ENCODE assay signal across 15 cellular contexts in genomic region chr2:135490381-135490780, GRCh38.
"Had no signal": no experiment of that assay in that cellular context is flagged by ENCODE, and none has a peak within 500 bp of the region (broad histone marks: within the 10 kb centered on the region; RNA-seq: fewer than 3 reads in every experiment).

No MANE protein-coding gene starts in this region.

- H3K79me2 ChIP-seq: hepatocyte had no signal

- H3K27ac ChIP-seq: breast epithelium, hepatocyte, neutrophil, right atrium auricular region, thyroid gland had no signal

- ATAC-seq: activated naive CD4-positive, alpha-beta T cell treated with anti-CD3 and anti-CD28 coated beads, Interleukin-2, amount 50 U/mL, for 72 hours; esophagus mucosa; stimulated activated effector memory CD8-positive, alpha-beta T cell treated with anti-CD3 and anti-CD28 coated beads, Interleukin-12 subunit alpha, Interleukin-12 subunit beta, amount 100 ng/mL, for 72 hours; T-helper 17 cell had no signal

- H3K4me1 ChIP-seq: breast epithelium, right atrium auricular region, thyroid gland had no signal

- H3K4me2 ChIP-seq: hepatocyte, smooth muscle cell had no signal

- H3K36me3 ChIP-seq: neutrophil, right atrium auricular region, thyroid gland had no signal

- H3K27me3 ChIP-seq: breast epithelium, hepatocyte, neutrophil, right atrium auricular region, thyroid gland had no signal

- H3K9me3 ChIP-seq: neutrophil, thyroid gland had no signal

- H3K4me3 ChIP-seq: breast epithelium, hepatocyte, right atrium auricular region, smooth muscle cell, thyroid gland had no signal

- H2AFZ ChIP-seq: hepatocyte had no signal

- DNase-seq: activated effector memory CD4-positive, alpha-beta T cell treated with Interleukin-2 at 50 U/mL for 16 hours; amniotic stem cell; midbrain; naive B cell; posterior cingulate gyrus; T-helper 17 cell; thyroid gland had no signal
